ENCODE assay signal across 21 cellular contexts in the genomic region with DNA sequence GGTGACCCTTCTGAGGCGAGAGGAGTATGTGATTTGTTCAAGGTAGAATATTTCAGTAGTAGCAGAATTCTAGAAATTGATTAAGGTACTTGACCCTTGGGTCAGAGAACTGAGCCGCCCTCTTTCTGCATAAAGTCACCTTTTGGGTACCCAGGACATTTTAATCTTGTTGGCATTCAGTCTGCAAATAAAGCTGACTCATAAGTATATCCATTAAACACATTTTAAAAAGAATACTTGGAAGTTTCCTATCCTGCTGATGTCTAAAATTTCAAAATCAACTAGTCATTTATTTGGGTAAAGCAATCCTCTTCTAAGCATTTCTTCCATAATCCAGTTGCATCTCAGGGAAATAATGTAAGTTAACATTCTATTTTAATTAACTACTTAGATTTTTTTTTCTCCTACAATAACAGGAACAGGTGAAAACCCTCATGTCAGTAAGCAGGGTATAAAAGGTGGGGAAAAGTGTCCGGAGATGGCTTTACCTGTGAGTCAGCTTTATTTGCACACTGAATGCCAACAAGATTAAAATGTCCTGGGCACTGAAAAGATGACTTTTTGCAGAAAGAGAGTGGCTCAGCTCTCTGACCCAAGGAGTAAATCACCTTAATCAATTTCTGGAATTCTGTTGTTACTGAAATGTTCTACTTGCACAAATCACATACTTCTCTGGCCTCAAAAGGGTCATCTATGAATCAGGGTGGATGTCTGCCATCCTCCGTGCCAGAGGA.
DNase-seq lines count a peak whose midpoint lies in the region; ATAC-seq, FAIRE-seq and TF ChIP-seq lines count a peak whose summit lies in the region.
"Had no signal": no experiment of that assay in that cellular context is flagged by ENCODE, and none has a peak within 500 bp of the region (broad histone marks: within the 10 kb centered on the region; RNA-seq: fewer than 3 reads in every experiment).

No MANE protein-coding gene starts in this region.

- no peak for TF ChIP-seq RAD21 in HepG2 (CRISPR knock-in tag; IDR thresholded peaks at IDR 0.05)

- 39% methylated on average over 4 of the region's 4 CpGs for WGBS in HepG2 (ENCODE audit: low lambda C conversion rate)
- WGBS in stomach, 5 donors, result 36 to 71% (median 45%) methylated on average over 4 of the region's 4 CpGs
- 23 to 30% methylated on average over 4 of the region's 4 CpGs for WGBS in body of pancreas, 2 donors
- WGBS in psoas muscle, 3 donors, result 62 to 67% (median 62%) methylated on average over 4 of the region's 4 CpGs

- no peak for FAIRE-seq in HepG2 (lab: Jason Lieb, UNC)
- FAIRE-seq: GM12891, GM18507 had no signal

- no peak for ATAC-seq in HepG2
- no peak for ATAC-seq in body of pancreas
- no peak for ATAC-seq in GM18870 (IDR thresholded peaks at IDR 0.05; ENCODE audit: unreplicated experiment)
- ATAC-seq in psoas muscle, result no peak
- ATAC-seq: CD8-positive, alpha-beta T cell; HCT116 had no signal

- no peak overlapping the region for H3K4me3 ChIP-seq in HepG2 (replicated peaks in 1 of 3; ENCODE audit: insufficient read depth in 1 of 3, low read depth in 2 of 3, low read length in 3 of 3)
- H3K4me3 ChIP-seq in stomach, result no peak overlapping the region
- no peak overlapping the region for H3K4me3 ChIP-seq in body of pancreas
- H3K4me3 ChIP-seq in psoas muscle, result no peak overlapping the region
- H3K4me3 ChIP-seq: BLaER1, GM23248 had no signal

- TF ChIP-seq POLR2A in HepG2 (IDR thresholded peaks at IDR 0.05; ENCODE audit: insufficient read depth in 1 of 2, low read depth in 2 of 2, low read length in 2 of 2) (no peak), stomach (IDR thresholded peaks at IDR 0.05) (no peak), body of pancreas (IDR thresholded peaks at IDR 0.05) (no peak)

- H3K27ac ChIP-seq in HepG2 (ENCODE audit: extremely low read length, insufficient read depth, low read length), result no peak overlapping the region
- peak overlapping the region; percentile 25 to 45 (median 28) for H3K27ac ChIP-seq in stomach
- H3K27ac ChIP-seq in body of pancreas, result peak overlapping the region in 2 of 4 donors; percentile 39 to 45
- H3K27ac ChIP-seq in psoas muscle, result no peak overlapping the region
- H3K27ac ChIP-seq: BLaER1, C4-2B, GM23248 had no signal

- H3K36me3 ChIP-seq in HepG2 (replicated peaks in 1 of 2; ENCODE audit: control insufficient read depth in 1 of 2, insufficient read depth in 2 of 2, low read length in 2 of 2), result no peaks in the 10 kb centered on the region
- no peaks in the 10 kb centered on the region for H3K36me3 ChIP-seq in stomach
- no peaks in the 10 kb centered on the region for H3K36me3 ChIP-seq in body of pancreas (replicated peaks in 1 of 2; ENCODE audit: insufficient read depth in 1 of 2, low read depth in 2 of 2)
- H3K36me3 ChIP-seq in psoas muscle (ENCODE audit: insufficient read depth in 1 of 2, low read depth in 1 of 2), result no peaks in the 10 kb centered on the region
- H3K36me3 ChIP-seq: BLaER1 had no signal

- intact Hi-C loops in HepG2 (cut with micrococcal nuclease; ENCODE audit: unreplicated experiment) (no loop called here), stomach (cut with DNase I; ENCODE audit: low total_unique reads) (no loop called here), body of pancreas (cut with DNase I) (no loop called here), psoas muscle (cut with DNase I) (no loop called here)

- H3K9ac ChIP-seq in HepG2 (ENCODE audit: insufficient read depth, low read depth, low read length), result no peak overlapping the region
- H3K9ac ChIP-seq: BLaER1, GM23248 had no signal

- H3K4me2 ChIP-seq in HepG2 (ENCODE audit: low read depth, low read length), result no peak overlapping the region
- H3K4me2 ChIP-seq: BLaER1 had no signal

- DNase-seq in DMS53 treated with DMSO at 0.1 percent for 48 hours (lab: John Stamatoyannopoulos, UW; ENCODE audit: unreplicated experiment) (peak; percentile 37), LHCN-M2 (ENCODE audit: low read depth) (peak; percentile 11), HepG2 (ENCODE audit: low spot score) (no peak), stomach (no peak), body of pancreas (no peak), psoas muscle (no peak), medulla oblongata (ENCODE audit: extremely low spot score) (no peak)
- DNase-seq: Caco-2; CD4-positive, CD25-positive, alpha-beta regulatory T cell; CD8-positive, alpha-beta T cell; DMS153; DMS79 treated with DMSO at 0.1 percent for 48 hours; GF-D8; GM23248; H9 had no signal

- CTCF ChIA-PET in HepG2 (lab: Yijun Ruan, JAX; ENCODE audit: low intra/inter-chr PET ratio, low total read pairs), result no interaction called here

- TF ChIP-seq CTCF in HepG2 (CRISPR knock-in tag; IDR thresholded peaks at IDR 0.05), result no peak
- no peak for TF ChIP-seq CTCF in stomach (IDR thresholded peaks at IDR 0.05)
- TF ChIP-seq CTCF in body of pancreas (IDR thresholded peaks at IDR 0.05), result no peak
- no peak for TF ChIP-seq CTCF in psoas muscle (IDR thresholded peaks at IDR 0.05)

- no peak overlapping the region for H2AFZ ChIP-seq in HepG2 (ENCODE audit: low read length)
- H2AFZ ChIP-seq: GM23248 had no signal

- H3K27me3 ChIP-seq in HepG2 (ENCODE audit: control insufficient read depth in 1 of 2, insufficient read depth in 2 of 2, low read length in 2 of 2), result peaks cover 0 to 3% of the 10 kb centered on the region in 2 experiments; a peak in 1 of 5 replicates
- H3K27me3 ChIP-seq in stomach, result no peaks in the 10 kb centered on the region
- H3K27me3 ChIP-seq in body of pancreas, result no peaks in the 10 kb centered on the region
- no peaks in the 10 kb centered on the region for H3K27me3 ChIP-seq in psoas muscle (ENCODE audit: insufficient read depth in 3 of 3, low read length in 2 of 3)
- H3K27me3 ChIP-seq: BLaER1 had no signal

- no peaks in the 10 kb centered on the region for H3K4me1 ChIP-seq in HepG2 (ENCODE audit: insufficient read depth, low read length)
- H3K4me1 ChIP-seq in stomach, result peaks cover 12 to 43% (median 14%) of the 10 kb centered on the region in 4 donors
- peaks cover 54% of the 10 kb centered on the region for H3K4me1 ChIP-seq in body of pancreas
- peaks cover 8% of the 10 kb centered on the region for H3K4me1 ChIP-seq in psoas muscle

- peaks cover 9% of the 10 kb centered on the region for H3K9me3 ChIP-seq in HepG2 (ENCODE audit: low read length)
- H3K9me3 ChIP-seq in stomach, result peaks cover 0 to 14% (median 8%) of the 10 kb centered on the region in 4 donors
- no peaks in the 10 kb centered on the region for H3K9me3 ChIP-seq in body of pancreas
- peaks cover 4% of the 10 kb centered on the region for H3K9me3 ChIP-seq in psoas muscle

- POLR2A ChIA-PET in HepG2 (lab: Yijun Ruan, JAX), result no interaction called here

- in situ Hi-C loops in HepG2 (cut with HindIII; ENCODE audit: extremely low pct_ligation_motif_present, low pct_unique_long_range_greater_than_20kb), result no loop called here

- no peaks in the 10 kb centered on the region for H4K20me1 ChIP-seq in HepG2 (ENCODE audit: insufficient read depth, low read length)
- H4K20me1 ChIP-seq: BLaER1 had no signal

- no peaks in the 10 kb centered on the region for H3K79me2 ChIP-seq in HepG2 (ENCODE audit: insufficient read depth, low read length)

- TF ChIP-seq EP300 in HepG2 (IDR thresholded peaks at IDR 0.05; ENCODE audit: low read depth in 2 of 2, low read length in 2 of 2), result no peak
- TF ChIP-seq EP300 in HepG2 (CRISPR knock-in tag; IDR thresholded peaks at IDR 0.05; ENCODE audit: borderline replicate concordance), result no peak
- TF ChIP-seq EP300 in stomach (IDR thresholded peaks at IDR 0.05), result no peak

- no TSS peak for BruUV-seq in HepG2 (replicated peaks; lab: Mats Ljungman, UMichigan)

TF ChIP-seq in HepG2, 621 proteins besides CTCF, POLR2A, EP300 and RAD21:
- TF ChIP-seq ZSCAN29 (CRISPR knock-in tag; conservative IDR thresholded peaks at IDR 0.05), result no peak
- TF ChIP-seq ZKSCAN1 (IDR thresholded peaks at IDR 0.05; ENCODE audit: low read length), result no peak
- 0 out of 2 replicates have a peak, but pooled peaks have one; percentile 13 for TF ChIP-seq MAFF (IDR thresholded peaks at IDR 0.05; ENCODE audit: low read depth, low read length)
- TF ChIP-seq MAFK (conservative IDR thresholded peaks at IDR 0.05 in 1 of 2, IDR thresholded peaks at IDR 0.05 in 1 of 2; ENCODE audit: low read length in 2 of 2), result peak in 1 of 2 experiments; percentile 44; a peak in 2 of 4 replicates
- no peak for TF ChIP-seq MIXL1 (CRISPR knock-in tag; IDR thresholded peaks at IDR 0.05)
- no peak for TF ChIP-seq FOSL1 (CRISPR knock-in tag; IDR thresholded peaks at IDR 0.05; ENCODE audit: borderline replicate concordance)
- TF ChIP-seq ZNF562 (CRISPR knock-in tag; IDR thresholded peaks at IDR 0.05; ENCODE audit: borderline replicate concordance), result no peak

Comparison
In these comparisons a context has a peak if more than half of its experiments do, and no peak if none do; other contexts are left out.
1. DNase-seq: peak in DMS53 treated with DMSO at 0.1 percent for 48 hours (single experiment) and LHCN-M2 (single experiment); none in HepG2 (single experiment), stomach (single experiment), body of pancreas (0 of 4), psoas muscle (0 of 2) and medulla oblongata (single experiment).
2. H3K27ac ChIP-seq: peak in stomach (5 of 5); none in HepG2 (single experiment) and psoas muscle (single experiment).